34 cellular contexts compared by ENCODE assay signal in genomic region chr20:46427384-46427783, GRCh38.
"Had no signal": no experiment of that assay in that cellular context is flagged by ENCODE, and none has a peak within 500 bp of the region (broad histone marks: within the 10 kb centered on the region; RNA-seq: fewer than 3 reads in every experiment).

No MANE protein-coding gene starts in this region.

- FAIRE-seq: astrocyte, bronchial epithelial cell had no signal

- H3K4me3 ChIP-seq: adrenal gland, ascending aorta, body of pancreas, breast epithelium, cardiac muscle cell had no signal

- DNase-seq: activated effector memory CD4-positive, alpha-beta T cell treated with anti-CD3 and anti-CD28 coated beads, Interleukin-2, amount 50 U/mL, for 16 hours; activated effector memory CD4-positive, alpha-beta T cell treated with Interleukin-2 at 50 U/mL for 16 hours; activated gamma-delta T cell; activated gamma-delta T cell treated with Interleukin-2 at 50 U/mL for 16 hours; activated naive CD4-positive, alpha-beta T cell; activated naive CD4-positive, alpha-beta T cell treated with anti-CD3 and anti-CD28 coated beads for 36 hours; activated naive CD4-positive, alpha-beta T cell treated with anti-CD3 and anti-CD28 coated beads, Interleukin-2, amount 10 ng/mL, durations not matched to agents 7 days and 5 days; activated naive CD4-positive, alpha-beta T cell treated with anti-CD3 and anti-CD28 coated beads, Interleukin-2, amount 50 U/mL, for 16 hours; activated naive CD4-positive, alpha-beta T cell treated with Interleukin-2 at 50 U/mL for 16 hours; activated naive CD8-positive, alpha-beta T cell treated with anti-CD3 and anti-CD28 coated beads for 36 hours; activated naive CD8-positive, alpha-beta T cell treated with anti-CD3 and anti-CD28 coated beads, Interleukin-2, amount 10 ng/mL, durations not matched to agents 7 days and 5 days; activated naive CD8-positive, alpha-beta T cell treated with anti-CD3 and anti-CD28 coated beads, Interleukin-2, amount 50 U/mL, for 24 hours; activated T-cell treated with anti-CD3 and anti-CD28 coated beads, Interleukin-2, amount 50 U/mL, for 1 hour; activated T-cell treated with anti-CD3 and anti-CD28 coated beads, Interleukin-2, amount 50 U/mL, for 24 hours; activated T-cell treated with anti-CD3 and anti-CD28 coated beads, Interleukin-2, amount 50 U/mL, for 4 hours; activated T-cell treated with anti-CD3 and anti-CD28 coated beads, Interleukin-2, amount 50 U/mL, for 48 hours; activated T-cell treated with anti-CD3 and anti-CD28 coated beads, Interleukin-2, amount 50 U/mL, for 72 hours; adrenal gland; amniotic stem cell; amygdala; anterior cingulate cortex; aorta; body of pancreas; brain microvascular endothelial cell; caudate nucleus; central memory CD4-positive, alpha-beta T cell; cerebellar nuclear complex had no signal

- H3K27ac ChIP-seq: adrenal gland, ascending aorta, body of pancreas, brain microvascular endothelial cell, breast epithelium, cardiac muscle cell had no signal

- H3K9me3 ChIP-seq: adrenal gland, ascending aorta, body of pancreas, breast epithelium had no signal

- H3K4me1 ChIP-seq: adrenal gland, ascending aorta, body of pancreas, breast epithelium had no signal

- H3K27me3 ChIP-seq: ascending aorta, brain microvascular endothelial cell had no signal

- ATAC-seq: activated naive CD4-positive, alpha-beta T cell treated with anti-CD3 and anti-CD28 coated beads, Interleukin-2, amount 50 U/mL, for 72 hours; activated naive CD8-positive, alpha-beta T cell treated with anti-CD3 and anti-CD28 coated beads, Interleukin-2, amount 50 U/mL, for 24 hours; activated T-cell treated with anti-CD3 and anti-CD28 coated beads, Interleukin-2, amount 50 U/mL, for 4 hours; activated T-cell treated with anti-CD3 and anti-CD28 coated beads, Interleukin-2, amount 50 U/mL, for 72 hours; activated T-helper 17 cell treated with anti-CD3 and anti-CD28 coated beads, Interleukin-2, amount 50 U/mL, for 72 hours; body of pancreas had no signal

- H3K36me3 ChIP-seq: adrenal gland, ascending aorta, brain microvascular endothelial cell, breast epithelium, cardiac muscle cell had no signal
